ENCODE assay signal across 23 cellular contexts in genomic region chr10:84739641-84740040, GRCh38.
"Had no signal": no experiment of that assay in that cellular context is flagged by ENCODE, and none has a peak within 500 bp of the region (broad histone marks: within the 10 kb centered on the region; RNA-seq: fewer than 3 reads in every experiment).

No MANE protein-coding gene starts in this region.

- H3K27me3 Mint-ChIP-seq: activated CD4-positive, alpha-beta T cell treated with anti-CD3 and anti-CD28 coated beads, Interleukin-2, amount 10 ng/mL, durations not matched to agents 7 days and 5 days; activated CD8-positive, alpha-beta memory T cell treated with anti-CD3 and anti-CD28 coated beads, Interleukin-2, amount 10 ng/mL, durations not matched to agents 7 days and 5 days; activated CD8-positive, alpha-beta T cell treated with anti-CD3 and anti-CD28 coated beads for 36 hours; activated naive CD4-positive, alpha-beta T cell treated with anti-CD3 and anti-CD28 coated beads, Interleukin-2, amount 10 ng/mL, durations not matched to agents 7 days and 5 days; stimulated activated naive CD8-positive, alpha-beta T cell treated with anti-CD3 and anti-CD28 coated beads, Interleukin-15, amount 100 ng/mL, for 72 hours; T-helper 17 cell had no signal

- H3K4me1 ChIP-seq: tibial nerve had no signal

- DNase-seq: activated CD4-positive, alpha-beta T cell treated with anti-CD3 and anti-CD28 coated beads, Interleukin-2, amount 10 ng/mL, durations not matched to agents 7 days and 5 days; activated CD8-positive, alpha-beta memory T cell treated with anti-CD3 and anti-CD28 coated beads, Interleukin-2, amount 10 ng/mL, durations not matched to agents 7 days and 5 days; activated CD8-positive, alpha-beta T cell treated with anti-CD3 and anti-CD28 coated beads for 36 hours; activated effector memory CD4-positive, alpha-beta T cell treated with anti-CD3 and anti-CD28 coated beads, Interleukin-2, amount 50 U/mL, for 16 hours; activated naive CD4-positive, alpha-beta T cell treated with anti-CD3 and anti-CD28 coated beads, Interleukin-2, amount 10 ng/mL, durations not matched to agents 7 days and 5 days; activated T-cell treated with anti-CD3 and anti-CD28 coated beads for 4 hours; amygdala; erythroblast; foreskin fibroblast; glutamatergic neuron; hippocampal formation; left ventricle myocardium superior; mammary epithelial cell; nephron progenitor cell; occipital lobe; small intestine; stimulated activated CD4-positive, alpha-beta T cell treated with anti-CD3 and anti-CD28 coated beads, Interleukin-2, amount 100 ng/mL, for 24 hours; stimulated activated naive CD8-positive, alpha-beta T cell treated with anti-CD3 and anti-CD28 coated beads, Interleukin-15, amount 100 ng/mL, for 72 hours; T-helper 17 cell had no signal

- H3K27ac Mint-ChIP-seq: activated CD4-positive, alpha-beta T cell treated with anti-CD3 and anti-CD28 coated beads, Interleukin-2, amount 10 ng/mL, durations not matched to agents 7 days and 5 days; activated CD8-positive, alpha-beta memory T cell treated with anti-CD3 and anti-CD28 coated beads, Interleukin-2, amount 10 ng/mL, durations not matched to agents 7 days and 5 days; activated CD8-positive, alpha-beta T cell treated with anti-CD3 and anti-CD28 coated beads for 36 hours; activated naive CD4-positive, alpha-beta T cell treated with anti-CD3 and anti-CD28 coated beads, Interleukin-2, amount 10 ng/mL, durations not matched to agents 7 days and 5 days; nephron progenitor cell; stimulated activated effector memory CD8-positive, alpha-beta T cell treated with anti-CD3 and anti-CD28 coated beads, Interleukin-12 subunit alpha, Interleukin-12 subunit beta, amount 100 ng/mL, for 72 hours; stimulated activated naive CD8-positive, alpha-beta T cell treated with anti-CD3 and anti-CD28 coated beads, Interleukin-15, amount 100 ng/mL, for 72 hours; T-helper 17 cell had no signal

- H3K9me3 Mint-ChIP-seq: activated CD4-positive, alpha-beta T cell treated with anti-CD3 and anti-CD28 coated beads, Interleukin-2, amount 10 ng/mL, durations not matched to agents 7 days and 5 days; activated CD8-positive, alpha-beta T cell treated with anti-CD3 and anti-CD28 coated beads for 36 hours; activated naive CD4-positive, alpha-beta T cell treated with anti-CD3 and anti-CD28 coated beads, Interleukin-2, amount 10 ng/mL, durations not matched to agents 7 days and 5 days; nephron progenitor cell; stimulated activated effector memory CD8-positive, alpha-beta T cell treated with anti-CD3 and anti-CD28 coated beads, Interleukin-12 subunit alpha, Interleukin-12 subunit beta, amount 100 ng/mL, for 72 hours had no signal

- H3K27ac ChIP-seq: tibial nerve had no signal

- H3K4me3 Mint-ChIP-seq: activated CD4-positive, alpha-beta T cell treated with anti-CD3 and anti-CD28 coated beads, Interleukin-2, amount 10 ng/mL, durations not matched to agents 7 days and 5 days; activated CD8-positive, alpha-beta memory T cell treated with anti-CD3 and anti-CD28 coated beads, Interleukin-2, amount 10 ng/mL, durations not matched to agents 7 days and 5 days; activated CD8-positive, alpha-beta T cell treated with anti-CD3 and anti-CD28 coated beads for 36 hours; activated naive CD4-positive, alpha-beta T cell treated with anti-CD3 and anti-CD28 coated beads, Interleukin-2, amount 10 ng/mL, durations not matched to agents 7 days and 5 days; nephron progenitor cell; stimulated activated effector memory CD8-positive, alpha-beta T cell treated with anti-CD3 and anti-CD28 coated beads, Interleukin-12 subunit alpha, Interleukin-12 subunit beta, amount 100 ng/mL, for 72 hours; stimulated activated naive CD8-positive, alpha-beta T cell treated with anti-CD3 and anti-CD28 coated beads, Interleukin-15, amount 100 ng/mL, for 72 hours; T-helper 17 cell had no signal

- H3K36me3 ChIP-seq: tibial nerve had no signal

- H3K4me3 ChIP-seq: tibial nerve had no signal

- ATAC-seq: activated CD4-positive, CD25-positive, alpha-beta regulatory T cell treated with anti-CD3 and anti-CD28 coated beads, Interleukin-2, amount 50 U/mL, for 24 hours; activated CD8-positive, alpha-beta memory T cell treated with anti-CD3 and anti-CD28 coated beads, Interleukin-2, amount 10 ng/mL, durations not matched to agents 7 days and 5 days; activated CD8-positive, alpha-beta T cell treated with anti-CD3 and anti-CD28 coated beads for 36 hours; left ventricle myocardium superior; sciatic nerve; stimulated activated effector memory CD8-positive, alpha-beta T cell treated with anti-CD3 and anti-CD28 coated beads, Interleukin-12 subunit alpha, Interleukin-12 subunit beta, amount 100 ng/mL, for 72 hours; stimulated activated naive CD8-positive, alpha-beta T cell treated with anti-CD3 and anti-CD28 coated beads, Interleukin-15, amount 100 ng/mL, for 72 hours; T-helper 17 cell had no signal

- H3K4me1 Mint-ChIP-seq: activated CD4-positive, alpha-beta T cell treated with anti-CD3 and anti-CD28 coated beads, Interleukin-2, amount 10 ng/mL, durations not matched to agents 7 days and 5 days; activated CD8-positive, alpha-beta memory T cell treated with anti-CD3 and anti-CD28 coated beads, Interleukin-2, amount 10 ng/mL, durations not matched to agents 7 days and 5 days; activated naive CD4-positive, alpha-beta T cell treated with anti-CD3 and anti-CD28 coated beads, Interleukin-2, amount 10 ng/mL, durations not matched to agents 7 days and 5 days; nephron progenitor cell; stimulated activated effector memory CD8-positive, alpha-beta T cell treated with anti-CD3 and anti-CD28 coated beads, Interleukin-12 subunit alpha, Interleukin-12 subunit beta, amount 100 ng/mL, for 72 hours; stimulated activated naive CD8-positive, alpha-beta T cell treated with anti-CD3 and anti-CD28 coated beads, Interleukin-15, amount 100 ng/mL, for 72 hours; T-helper 17 cell had no signal

- H3K27me3 ChIP-seq: tibial nerve had no signal

- H3K36me3 Mint-ChIP-seq: activated CD8-positive, alpha-beta memory T cell treated with anti-CD3 and anti-CD28 coated beads, Interleukin-2, amount 10 ng/mL, durations not matched to agents 7 days and 5 days; activated naive CD4-positive, alpha-beta T cell treated with anti-CD3 and anti-CD28 coated beads, Interleukin-2, amount 10 ng/mL, durations not matched to agents 7 days and 5 days; stimulated activated effector memory CD8-positive, alpha-beta T cell treated with anti-CD3 and anti-CD28 coated beads, Interleukin-12 subunit alpha, Interleukin-12 subunit beta, amount 100 ng/mL, for 72 hours had no signal
